ENCODE assay signal across 7 cellular contexts in the genomic region with DNA sequence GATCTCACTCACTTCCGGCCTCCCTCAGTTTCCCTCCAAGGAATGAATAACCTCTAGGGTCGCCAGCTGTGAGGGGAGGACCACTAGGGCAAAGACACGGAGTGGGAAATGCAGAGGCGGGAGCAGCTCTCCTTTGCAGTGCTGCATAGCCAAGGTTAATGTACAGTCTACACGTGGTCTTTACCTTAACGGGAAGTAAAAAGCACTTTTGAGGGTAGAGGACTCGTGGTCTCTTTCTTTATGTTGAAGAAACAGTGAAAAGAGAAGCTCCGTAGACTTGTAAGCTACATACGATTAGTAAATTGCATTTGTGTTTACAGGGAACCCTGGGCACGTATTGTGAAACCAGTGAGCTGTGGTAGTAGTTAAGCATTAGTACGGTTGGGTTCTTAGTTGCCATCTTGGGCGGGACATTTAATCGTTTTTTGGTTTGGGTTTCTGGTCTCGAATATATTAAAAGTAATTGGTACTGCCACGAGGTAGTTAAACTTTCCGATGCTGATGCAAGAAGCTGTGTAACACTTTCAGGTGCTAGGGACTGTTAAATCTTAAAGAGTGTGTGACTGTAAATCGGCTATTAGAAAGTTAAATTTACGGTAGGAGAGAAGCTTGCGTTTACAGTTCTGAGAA. TPM values are rescaled to one million over a fixed set of nuclear protein-coding genes. Genes with fewer than 3 reads are reported as not detected.
DNase-seq lines count a peak whose midpoint lies in the region; ATAC-seq and TF ChIP-seq lines count a peak whose summit lies in the region.

No MANE protein-coding gene starts in this region.

- peak overlapping the region; percentile 97 for H3K9ac ChIP-seq in HUES64 (ENCODE audit: low read depth, low read length)

- TF ChIP-seq CTCF in GM12864 (IDR thresholded peaks at IDR 0.05; ENCODE audit: low read depth, low read length, missing control alignments) (no peak), epithelial cell of proximal tubule (conservative IDR thresholded peaks at IDR 0.05; ENCODE audit: low read depth, low read length) (no peak)

- peak overlapping the region; percentile 3 for H2AFZ ChIP-seq in neuron (ENCODE audit: low read depth, low read length)

- H3K9me3 ChIP-seq in HUES64 (ENCODE audit: insufficient read depth, low read depth, low read length) (no peaks in the 10 kb centered on the region), neuron (ENCODE audit: low read length) (no peaks in the 10 kb centered on the region)

- H3K36me3 ChIP-seq in HUES64 (ENCODE audit: insufficient read depth, low read length) (no peaks in the 10 kb centered on the region), neuron (ENCODE audit: insufficient read depth, low read length) (no peaks in the 10 kb centered on the region)

- ATAC-seq in GM21526 (IDR thresholded peaks at IDR 0.05; ENCODE audit: low FRiP score, unreplicated experiment) = peak; percentile 34

- peaks cover 28% of the 10 kb centered on the region for H3K4me1 Mint-ChIP-seq in T-helper 2 cell treated with Interferon-gamma antibody and Interleukin-4, amounts not matched to agents 5 μg/mL and 100 μg/mL, for 36 hours (ENCODE audit: low read depth)

- peak overlapping the region; percentile 96 for H3K4me3 Mint-ChIP-seq in T-helper 2 cell treated with Interferon-gamma antibody and Interleukin-4, amounts not matched to agents 5 μg/mL and 100 μg/mL, for 36 hours

- H3K27ac Mint-ChIP-seq in T-helper 2 cell treated with Interferon-gamma antibody and Interleukin-4, amounts not matched to agents 5 μg/mL and 100 μg/mL, for 36 hours = peak overlapping the region; percentile 98

- peak overlapping the region; percentile 97 for H3K27ac ChIP-seq in HUES64 (ENCODE audit: low read depth, low read length)

- DNase-seq in GM12864 (ENCODE audit: low read depth) (no peak), epithelial cell of proximal tubule (ENCODE audit: low read depth) (no peak), T-helper 9 cell (no peak)
- peak; percentile 35 for DNase-seq in T-helper 2 cell treated with Interferon-gamma antibody and Interleukin-4, amounts not matched to agents 5 μg/mL and 100 μg/mL, for 36 hours (ENCODE audit: low spot score)

- H3K9me3 Mint-ChIP-seq in T-helper 2 cell treated with Interferon-gamma antibody and Interleukin-4, amounts not matched to agents 5 μg/mL and 100 μg/mL, for 36 hours = no peaks in the 10 kb centered on the region

- peaks cover 2% of the 10 kb centered on the region for H3K27me3 Mint-ChIP-seq in T-helper 2 cell treated with Interferon-gamma antibody and Interleukin-4, amounts not matched to agents 5 μg/mL and 100 μg/mL, for 36 hours (ENCODE audit: low read depth)

- H3K4me1 ChIP-seq in HUES64 (ENCODE audit: insufficient read depth, low read length) = peaks cover 14% of the 10 kb centered on the region; the same call in 1 of the 2 replicates
- H3K4me1 ChIP-seq in neuron (ENCODE audit: insufficient read depth, low read length) = peaks cover 12% of the 10 kb centered on the region

- peaks cover 6% of the 10 kb centered on the region for H3K36me3 Mint-ChIP-seq in T-helper 2 cell treated with Interferon-gamma antibody and Interleukin-4, amounts not matched to agents 5 μg/mL and 100 μg/mL, for 36 hours (ENCODE audit: low read depth)

- H3K4me3 ChIP-seq in GM12864 (ENCODE audit: low read depth, low read length) (peak overlapping the region; percentile 77), HUES64 (ENCODE audit: low read length) (peak overlapping the region; percentile 96), epithelial cell of proximal tubule (ENCODE audit: low read depth, low read length) (peak overlapping the region; percentile 79), neuron (ENCODE audit: low read length) (peak overlapping the region; percentile 95)

- no peaks in the 10 kb centered on the region for H3K27me3 ChIP-seq in HUES64 (ENCODE audit: insufficient read depth, low read length)
- H3K27me3 ChIP-seq in neuron (ENCODE audit: insufficient read depth, low read length) = no peaks in the 10 kb centered on the region

- under 1% methylated on average over 19 of the region's 19 CpGs for WGBS in HUES64

RNA-seq across cellular contexts. Expression of gene U2SURP, which starts 0.8 kb away (rescaled TPM):
- 107 TPM for polyA plus RNA-seq in HUES64 (2013, experiment 1 of 2)
- 108 TPM for polyA plus RNA-seq in HUES64 (2013, experiment 2 of 2)
- total RNA-seq in epithelial cell of proximal tubule = 65.5 and 77.7 TPM in 2 replicates

RNA-seq across cellular contexts. Expression of gene PAQR9, which starts 38.7 kb away (rescaled TPM):
- 1.7 TPM for polyA plus RNA-seq in HUES64 (2013, experiment 1 of 2)
- 2.1 TPM for polyA plus RNA-seq in HUES64 (2013, experiment 2 of 2)
- 0.29 and 0.63 TPM in 2 replicates for total RNA-seq in epithelial cell of proximal tubule
